12 cellular contexts compared by ENCODE assay signal in the genomic region with DNA sequence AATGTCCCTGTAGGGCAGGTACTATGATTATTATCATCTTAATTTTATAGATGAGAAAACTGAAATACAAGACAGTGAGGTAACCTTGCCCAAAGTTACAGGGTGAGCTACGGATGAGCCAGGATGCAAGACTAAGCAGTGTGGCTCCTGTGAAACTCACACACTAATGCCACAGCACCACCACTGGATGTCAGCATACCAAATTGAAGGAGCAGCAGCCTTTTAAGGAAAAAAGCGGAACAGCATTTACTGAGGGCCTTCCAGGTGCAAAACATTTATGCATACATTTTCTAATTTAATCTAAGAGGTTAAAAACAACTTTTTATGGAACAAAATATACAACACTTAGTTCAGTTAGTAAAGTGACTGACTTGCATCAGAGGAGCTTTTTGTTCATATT. TPM values are rescaled to one million over a fixed set of nuclear protein-coding genes. Genes with fewer than 3 reads are reported as not detected.
DNase-seq lines count a peak whose midpoint lies in the region; ATAC-seq and TF ChIP-seq lines count a peak whose summit lies in the region.
"Had no signal": no experiment of that assay in that cellular context is flagged by ENCODE, and none has a peak within 500 bp of the region (broad histone marks: within the 10 kb centered on the region; RNA-seq: fewer than 3 reads in every experiment).

No MANE protein-coding gene starts in this region.

- H3K27ac ChIP-seq in PC-3 (ENCODE audit: low read length) (no peak overlapping the region), neural cell (ENCODE audit: low read length) (no peak overlapping the region)
- H3K27ac ChIP-seq: esophagus squamous epithelium had no signal

- H3F3A ChIP-seq in PC-3 (ENCODE audit: low read length, unreplicated experiment): no peaks in the 10 kb centered on the region
- no peaks in the 10 kb centered on the region for H3F3A ChIP-seq in neural cell (ENCODE audit: insufficient read depth, low read length, poor library complexity, severe bottlenecking)

- POLR2A ChIA-PET in PC-3 (lab: Charles Lee; ENCODE audit: unreplicated experiment): no interaction called here

- H3K4me2 ChIP-seq in PC-3 (ENCODE audit: low read length) (no peak overlapping the region), neural cell (ENCODE audit: low read length) (no peak overlapping the region)

- peak; percentile 31; the same call in 1 of the 2 replicates for TF ChIP-seq CTCF in PC-3 (conservative IDR thresholded peaks at IDR 0.05; ENCODE audit: low read depth, low read length)
- peak; percentile 33 for TF ChIP-seq CTCF in epithelial cell of esophagus (IDR thresholded peaks at IDR 0.05; ENCODE audit: insufficient read depth, low read depth, low read length, missing control alignments)
- peak; percentile 49 for TF ChIP-seq CTCF in neural cell (IDR thresholded peaks at IDR 0.05; ENCODE audit: poor library complexity, severe bottlenecking)

- H3K36me3 ChIP-seq in PC-3 (ENCODE audit: low read depth, low read length) (no peaks in the 10 kb centered on the region), neural cell (ENCODE audit: insufficient read depth, low read length) (no peaks in the 10 kb centered on the region)

- no peaks in the 10 kb centered on the region for H3K9me2 ChIP-seq in PC-3 (replicated peaks; ENCODE audit: low read length)
- H3K9me2 ChIP-seq in neural cell (ENCODE audit: insufficient read depth, low read length): no peaks in the 10 kb centered on the region

- H3K79me2 ChIP-seq in PC-3 (ENCODE audit: low read length) (no peaks in the 10 kb centered on the region), neural cell (replicated peaks; ENCODE audit: insufficient read depth, low read length) (no peaks in the 10 kb centered on the region)

- TF ChIP-seq EP300 in neural cell (conservative IDR thresholded peaks at IDR 0.05; ENCODE audit: poor library complexity, severe bottlenecking): no peak

- ATAC-seq in PC-3 (peak; percentile 33; the same call in 1 of the 2 replicates), HG03469 (IDR thresholded peaks at IDR 0.05; ENCODE audit: unreplicated experiment) (no peak), HG02571 (IDR thresholded peaks at IDR 0.05; ENCODE audit: unreplicated experiment) (no peak)
- ATAC-seq in stimulated activated naive B cell treated with anti-CD40 and anti-IgM and Interleukin-4, amounts not matched to agents 10 μg/mL and 1 μg/mL and 100 μg/mL, for 72 hours (replicated peaks): no peak
- ATAC-seq: activated T-cell treated with anti-CD3 and anti-CD28 coated beads, Interleukin-2, amount 50 U/mL, for 4 hours had no signal

- CTCF ChIA-PET in PC-3 (lab: Charles Lee): no interaction called here

- intact Hi-C loops in PC-3 (cut with micrococcal nuclease): no loop called here

- TF ChIP-seq RAD21 in neural cell (conservative IDR thresholded peaks at IDR 0.05): no peak

- H3K27ac Mint-ChIP-seq in stimulated activated naive B cell treated with anti-CD40 and anti-IgM and Interleukin-4, amounts not matched to agents 10 μg/mL and 1 μg/mL and 100 μg/mL, for 72 hours: no peak overlapping the region

- no TSS peak for BruUV-seq in PC-3 (replicated peaks; lab: Mats Ljungman, UMichigan)

- no peaks in the 10 kb centered on the region for H3K36me3 Mint-ChIP-seq in stimulated activated naive B cell treated with anti-CD40 and anti-IgM and Interleukin-4, amounts not matched to agents 10 μg/mL and 1 μg/mL and 100 μg/mL, for 72 hours

- H3K9me3 ChIP-seq in PC-3 (ENCODE audit: low read length): no peaks in the 10 kb centered on the region
- H3K9me3 ChIP-seq in neural cell (ENCODE audit: low read length): no peaks in the 10 kb centered on the region
- H3K9me3 ChIP-seq: esophagus squamous epithelium had no signal

- no peak overlapping the region for H2AFZ ChIP-seq in PC-3 (ENCODE audit: low read length)
- H2AFZ ChIP-seq in neural cell (ENCODE audit: low read depth, low read length): no peak overlapping the region

- H3K4me3 Mint-ChIP-seq in stimulated activated naive B cell treated with anti-CD40 and anti-IgM and Interleukin-4, amounts not matched to agents 10 μg/mL and 1 μg/mL and 100 μg/mL, for 72 hours: no peak overlapping the region
- H3K4me3 Mint-ChIP-seq: activated T-cell treated with anti-CD3 and anti-CD28 coated beads, Interleukin-2, amount 50 U/mL, for 4 hours had no signal

- H3K9ac ChIP-seq in PC-3 (ENCODE audit: low read length): no peak overlapping the region
- H3K9ac ChIP-seq in neural cell (ENCODE audit: low read length): no peak overlapping the region

- peak; percentile 50 for DNase-seq in EL
- peak; percentile 27 for DNase-seq in PC-3
- DNase-seq in epithelial cell of esophagus (ENCODE audit: low read depth): peak; percentile 38
- no peak for DNase-seq in stimulated activated naive B cell treated with anti-CD40 and anti-IgM and Interleukin-4, amounts not matched to agents 10 μg/mL and 1 μg/mL and 100 μg/mL, for 72 hours
- no peak for DNase-seq in COR-L47 (lab: John Stamatoyannopoulos, UW)
- DNase-seq: activated CD4-positive, alpha-beta T cell treated with anti-CD3 and anti-CD28 coated beads for 1 hour; activated T-cell treated with anti-CD3 and anti-CD28 coated beads, Interleukin-2, amount 50 U/mL, for 4 hours; esophagus squamous epithelium; Kasumi-1 had no signal

- H3K27me3 Mint-ChIP-seq in stimulated activated naive B cell treated with anti-CD40 and anti-IgM and Interleukin-4, amounts not matched to agents 10 μg/mL and 1 μg/mL and 100 μg/mL, for 72 hours: no peaks in the 10 kb centered on the region

- H3K4me1 ChIP-seq in PC-3 (ENCODE audit: insufficient read depth, low read length): peaks cover 24% of the 10 kb centered on the region

- peaks cover 0 to 5% of the 10 kb centered on the region in 2 donors for H3K4me1 Mint-ChIP-seq in stimulated activated naive B cell treated with anti-CD40 and anti-IgM and Interleukin-4, amounts not matched to agents 10 μg/mL and 1 μg/mL and 100 μg/mL, for 72 hours

- no peak overlapping the region for H3K4me3 ChIP-seq in PC-3 (ENCODE audit: low read length)
- H3K4me3 ChIP-seq in epithelial cell of esophagus (ENCODE audit: low read length): no peak overlapping the region
- no peak overlapping the region for H3K4me3 ChIP-seq in neural cell (ENCODE audit: low read length)
- H3K4me3 ChIP-seq: esophagus squamous epithelium had no signal

- H4K20me1 ChIP-seq in PC-3 (ENCODE audit: low read length) (no peaks in the 10 kb centered on the region), neural cell (ENCODE audit: insufficient read depth) (no peaks in the 10 kb centered on the region)

- H3K27me3 ChIP-seq in PC-3 (ENCODE audit: low read length): no peaks in the 10 kb centered on the region
- H3K27me3 ChIP-seq in neural cell (ENCODE audit: insufficient read depth, low read depth, low read length): no peaks in the 10 kb centered on the region
- H3K27me3 ChIP-seq: esophagus squamous epithelium had no signal

- H3K9me3 Mint-ChIP-seq in stimulated activated naive B cell treated with anti-CD40 and anti-IgM and Interleukin-4, amounts not matched to agents 10 μg/mL and 1 μg/mL and 100 μg/mL, for 72 hours: no peaks in the 10 kb centered on the region
- H3K9me3 Mint-ChIP-seq: activated T-cell treated with anti-CD3 and anti-CD28 coated beads, Interleukin-2, amount 50 U/mL, for 4 hours had no signal

TF ChIP-seq in neural cell, 6 proteins besides CTCF, POLR2A, EP300 and RAD21:
- no peak for TF ChIP-seq TAF1 (IDR thresholded peaks at IDR 0.05; ENCODE audit: low read depth)
- TF ChIP-seq MXI1 (conservative IDR thresholded peaks at IDR 0.05; ENCODE audit: poor library complexity, severe bottlenecking): no peak
- TF ChIP-seq EZH2 (IDR thresholded peaks at IDR 0.05; ENCODE audit: borderline replicate concordance, insufficient read depth, low read length, poor library complexity, severe bottlenecking): no peak
- TF ChIP-seq, protein P1, sequence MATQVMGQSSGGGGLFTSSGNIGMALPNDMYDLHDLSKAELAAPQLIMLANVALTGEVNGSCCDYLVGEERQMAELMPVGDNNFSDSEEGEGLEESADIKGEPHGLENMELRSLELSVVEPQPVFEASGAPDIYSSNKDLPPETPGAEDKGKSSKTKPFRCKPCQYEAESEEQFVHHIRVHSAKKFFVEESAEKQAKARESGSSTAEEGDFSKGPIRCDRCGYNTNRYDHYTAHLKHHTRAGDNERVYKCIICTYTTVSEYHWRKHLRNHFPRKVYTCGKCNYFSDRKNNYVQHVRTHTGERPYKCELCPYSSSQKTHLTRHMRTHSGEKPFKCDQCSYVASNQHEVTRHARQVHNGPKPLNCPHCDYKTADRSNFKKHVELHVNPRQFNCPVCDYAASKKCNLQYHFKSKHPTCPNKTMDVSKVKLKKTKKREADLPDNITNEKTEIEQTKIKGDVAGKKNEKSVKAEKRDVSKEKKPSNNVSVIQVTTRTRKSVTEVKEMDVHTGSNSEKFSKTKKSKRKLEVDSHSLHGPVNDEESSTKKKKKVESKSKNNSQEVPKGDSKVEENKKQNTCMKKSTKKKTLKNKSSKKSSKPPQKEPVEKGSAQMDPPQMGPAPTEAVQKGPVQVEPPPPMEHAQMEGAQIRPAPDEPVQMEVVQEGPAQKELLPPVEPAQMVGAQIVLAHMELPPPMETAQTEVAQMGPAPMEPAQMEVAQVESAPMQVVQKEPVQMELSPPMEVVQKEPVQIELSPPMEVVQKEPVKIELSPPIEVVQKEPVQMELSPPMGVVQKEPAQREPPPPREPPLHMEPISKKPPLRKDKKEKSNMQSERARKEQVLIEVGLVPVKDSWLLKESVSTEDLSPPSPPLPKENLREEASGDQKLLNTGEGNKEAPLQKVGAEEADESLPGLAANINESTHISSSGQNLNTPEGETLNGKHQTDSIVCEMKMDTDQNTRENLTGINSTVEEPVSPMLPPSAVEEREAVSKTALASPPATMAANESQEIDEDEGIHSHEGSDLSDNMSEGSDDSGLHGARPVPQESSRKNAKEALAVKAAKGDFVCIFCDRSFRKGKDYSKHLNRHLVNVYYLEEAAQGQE (IDR thresholded peaks at IDR 0.05; ENCODE audit: borderline replicate concordance): no peak
- TF ChIP-seq SMC3 (conservative IDR thresholded peaks at IDR 0.05; ENCODE audit: poor library complexity): no peak
- TF ChIP-seq POLR2AphosphoS5 (IDR thresholded peaks at IDR 0.05): no peak

RNA-seq across cellular contexts. Expression of a gene that starts 41.7 kb away (rescaled TPM):
- 0.07 and 0.40 TPM in 2 replicates for total RNA-seq in PC-3 (2014; rRNA removed)
- 0.78 and 2.1 TPM in 2 replicates for polyA plus RNA-seq in neural cell
- 0.24 and 1.9 TPM in 2 replicates for polyA minus RNA-seq in neural cell
- total RNA-seq: activated T-cell treated with anti-CD3 and anti-CD28 coated beads, Interleukin-2, amount 50 U/mL, for 4 hours had no signal

Comparison
In these comparisons a context has a peak if more than half of its experiments do, and no peak if none do; other contexts are left out.
1. DNase-seq: peak in EL (single experiment), PC-3 (single experiment) and epithelial cell of esophagus (single experiment); none in stimulated activated naive B cell treated with anti-CD40 and anti-IgM and Interleukin-4, amounts not matched to agents 10 μg/mL and 1 μg/mL and 100 μg/mL, for 72 hours (single experiment) and COR-L47 (single experiment).
2. Peak in every context shown above with its lines, with median percentiles within 50 percentile points of each other: CTCF ChIP-seq.